ENCODE assay signal across 31 cellular contexts in the genomic region with DNA sequence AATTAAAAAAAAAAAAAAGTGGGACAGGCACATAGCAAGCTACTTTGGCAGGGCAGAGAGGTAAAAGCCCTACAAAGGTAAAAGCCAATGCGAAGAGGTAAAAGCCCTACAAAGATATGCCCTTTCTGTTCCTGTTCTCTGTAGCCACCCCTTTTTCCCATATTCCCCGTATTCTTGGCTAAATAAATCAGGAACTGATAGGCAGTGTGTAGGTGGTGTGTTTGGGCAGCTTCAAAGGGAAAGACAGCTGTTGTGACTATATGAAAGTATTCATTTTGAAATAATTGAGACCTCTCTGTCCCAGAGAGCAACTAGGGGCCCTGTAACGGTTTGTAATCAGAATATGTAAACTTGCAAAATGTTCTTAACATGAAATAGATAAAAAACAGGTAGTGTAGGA.
"Had no signal": no experiment of that assay in that cellular context is flagged by ENCODE, and none has a peak within 500 bp of the region (broad histone marks: within the 10 kb centered on the region; RNA-seq: fewer than 3 reads in every experiment).

No MANE protein-coding gene starts in this region.

- H3K27me3 Mint-ChIP-seq: activated B cell treated with CpG ODN at 0.5 μM for 24 hours had no signal

- H3K4me3 ChIP-seq: breast epithelium, Peyer's patch had no signal

- H3K4me1 Mint-ChIP-seq: activated T-helper 17 cell treated with anti-CD3 and anti-CD28 coated beads, Interleukin-2, amount 50 U/mL, for 72 hours had no signal

- ATAC-seq: activated CD8-positive, alpha-beta T cell treated with anti-CD3 and anti-CD28 coated beads for 36 hours; activated T-cell treated with anti-CD3 and anti-CD28 coated beads, Interleukin-2, amount 50 U/mL, for 72 hours; activated T-helper 17 cell treated with anti-CD3 and anti-CD28 coated beads, Interleukin-2, amount 50 U/mL, for 72 hours; PC-3; SK-N-SH treated with all-trans-retinoic acid at 6 μM for 48 hours had no signal

- DNase-seq: activated B cell treated with CpG ODN at 0.5 μM for 24 hours; activated CD4-positive, alpha-beta T cell treated with anti-CD3 and anti-CD28 coated beads for 48 hours; activated CD4-positive, alpha-beta T cell treated with anti-CD3 and anti-CD28 coated beads, Interleukin-2, amount 50 U/mL, for 4 hours; activated CD4-positive, CD25-positive, alpha-beta regulatory T cell treated with anti-CD3 and anti-CD28 coated beads, Interleukin-2, amount 50 U/mL, for 72 hours; activated CD8-positive, alpha-beta T cell treated with anti-CD3 and anti-CD28 coated beads for 36 hours; activated effector memory CD4-positive, alpha-beta T cell treated with anti-CD3 and anti-CD28 coated beads, Interleukin-2, amount 50 U/mL, for 16 hours; activated naive CD4-positive, alpha-beta T cell; activated naive CD4-positive, alpha-beta T cell treated with anti-CD3 and anti-CD28 coated beads, Interleukin-2, amount 50 U/mL, for 16 hours; activated naive CD8-positive, alpha-beta T cell treated with anti-CD3 and anti-CD28 coated beads for 36 hours; activated T-cell treated with anti-CD3 and anti-CD28 coated beads, Interleukin-2, amount 50 U/mL, for 1 hour; activated T-cell treated with anti-CD3 and anti-CD28 coated beads, Interleukin-2, amount 50 U/mL, for 72 hours; amniotic stem cell; aorta; NCI-H1092 treated with DMSO at 0.1 percent for 48 hours; NCI-H1417; NCI-H1694; NCI-H1930; NCI-H345; NCI-H524 treated with DMSO at 0.1 percent for 48 hours; PC-3; Peyer's patch; RPMI8226; SHP77 treated with DMSO at 0.1 percent for 48 hours; SW 1271; T-helper 1 cell; T-helper 2 cell; T-helper 9 cell had no signal

- H3K27ac ChIP-seq: breast epithelium, Peyer's patch, VCaP had no signal

- H3K4me1 ChIP-seq: breast epithelium, Peyer's patch had no signal

- H3K36me3 ChIP-seq: breast epithelium, Peyer's patch had no signal

- H3K9me3 ChIP-seq: breast epithelium, Peyer's patch had no signal

- H3K36me3 Mint-ChIP-seq: activated naive CD8-positive, alpha-beta T cell treated with anti-CD3 and anti-CD28 coated beads for 36 hours had no signal

- H3K27ac Mint-ChIP-seq: activated CD8-positive, alpha-beta T cell treated with anti-CD3 and anti-CD28 coated beads for 36 hours; activated naive CD8-positive, alpha-beta T cell treated with anti-CD3 and anti-CD28 coated beads for 36 hours; activated T-helper 17 cell treated with anti-CD3 and anti-CD28 coated beads, Interleukin-2, amount 50 U/mL, for 72 hours had no signal

- H3K9me3 Mint-ChIP-seq: activated B cell treated with CpG ODN at 0.5 μM for 24 hours; activated CD8-positive, alpha-beta T cell treated with anti-CD3 and anti-CD28 coated beads for 36 hours; activated naive CD8-positive, alpha-beta T cell treated with anti-CD3 and anti-CD28 coated beads for 36 hours; activated T-cell treated with anti-CD3 and anti-CD28 coated beads, Interleukin-2, amount 50 U/mL, for 72 hours; activated T-helper 17 cell treated with anti-CD3 and anti-CD28 coated beads, Interleukin-2, amount 50 U/mL, for 72 hours had no signal

- H3K4me3 Mint-ChIP-seq: activated B cell treated with CpG ODN at 0.5 μM for 24 hours; activated CD8-positive, alpha-beta T cell treated with anti-CD3 and anti-CD28 coated beads for 36 hours; activated naive CD8-positive, alpha-beta T cell treated with anti-CD3 and anti-CD28 coated beads for 36 hours; activated T-cell treated with anti-CD3 and anti-CD28 coated beads, Interleukin-2, amount 50 U/mL, for 72 hours; activated T-helper 17 cell treated with anti-CD3 and anti-CD28 coated beads, Interleukin-2, amount 50 U/mL, for 72 hours had no signal

- H3K27me3 ChIP-seq: breast epithelium, Peyer's patch had no signal
